ENCODE assay signal across 10 cellular contexts in genomic region chr4:131595140-131595539, GRCh38.
"Had no signal": no experiment of that assay in that cellular context is flagged by ENCODE, and none has a peak within 500 bp of the region (broad histone marks: within the 10 kb centered on the region; RNA-seq: fewer than 3 reads in every experiment).

No MANE protein-coding gene starts in this region.

- H3K27ac ChIP-seq: GM23248, KMS-11 had no signal

- H3K4me2 ChIP-seq: KMS-11 had no signal

- FAIRE-seq: H54, HTR-8/SVneo had no signal

- H3K4me3 ChIP-seq: GM23248 had no signal

- DNase-seq: GM23248, GOT3, H9, HCEC 1CT, HFFc6, Karpas-422, KBM-7 had no signal

- H2AFZ ChIP-seq: GM23248 had no signal

- H3K9ac ChIP-seq: GM23248, KMS-11 had no signal
